ENCODE assay signal across 11 cellular contexts in genomic region chr19:7941895-7942596, GRCh38. TPM values are rescaled to one million over a fixed set of nuclear protein-coding genes. Genes with fewer than 3 reads are reported as not detected.
DNase-seq lines count a peak whose midpoint lies in the region; ATAC-seq and TF ChIP-seq lines count a peak whose summit lies in the region.
"Had no signal": no experiment of that assay in that cellular context is flagged by ENCODE, and none has a peak within 500 bp of the region (broad histone marks: within the 10 kb centered on the region; RNA-seq: fewer than 3 reads in every experiment).

No MANE protein-coding gene starts in this region.

- peaks cover 4 to 49% (median 24%) of the 10 kb centered on the region in 4 donors for H3K4me1 Mint-ChIP-seq in CD4-positive, CD25-positive, alpha-beta regulatory T cell
- H3K4me1 Mint-ChIP-seq in IgD-negative memory B cell, result peaks cover 8 to 18% (median 15%) of the 10 kb centered on the region in 3 donors
- H3K4me1 Mint-ChIP-seq in natural killer cell treated with Interleukin-12 subunit alpha and Interleukin-12 subunit beta and Interleukin-15 and Interleukin-18, amount 100 ng/mL, for 72 hours (ENCODE audit: low read depth in 2 of 2), result peaks cover 23 to 25% of the 10 kb centered on the region in 2 donors

- DNase-seq in CD4-positive, CD25-positive, alpha-beta regulatory T cell, result no peak
- no peak for DNase-seq in breast epithelium (ENCODE audit: low spot score in 2 of 2)
- no peak for DNase-seq in natural killer cell treated with Interleukin-12 subunit alpha and Interleukin-12 subunit beta and Interleukin-15 and Interleukin-18, amount 100 ng/mL, for 72 hours (ENCODE audit: low spot score)
- DNase-seq in KG1 (lab: John Stamatoyannopoulos, UW), result no peak
- DNase-seq in Peyer's patch, result no peak
- no peak for DNase-seq in SIG-M5 treated with dmso at 0.1 percent for 504 hours (lab: John Stamatoyannopoulos, UW; ENCODE audit: unreplicated experiment)
- DNase-seq in left lobe of liver (ENCODE audit: low spot score), result no peak
- DNase-seq: HCEC 1CT, MV-4-11 had no signal

- peaks cover 18% of the 10 kb centered on the region for H3K4me1 ChIP-seq in CD4-positive, CD25-positive, alpha-beta regulatory T cell (ENCODE audit: control insufficient read depth, insufficient read depth, low read length, poor library complexity, severe bottlenecking)
- H3K4me1 ChIP-seq in breast epithelium (peaks cover 0 to 6% of the 10 kb centered on the region in 2 donors), Peyer's patch (peaks cover 0 to 14% (median 5%) of the 10 kb centered on the region in 4 donors)

- peaks cover 4% of the 10 kb centered on the region for H3K27me3 Mint-ChIP-seq in CD4-positive, CD25-positive, alpha-beta regulatory T cell
- no peaks in the 10 kb centered on the region for H3K27me3 Mint-ChIP-seq in IgD-negative memory B cell
- H3K27me3 Mint-ChIP-seq in natural killer cell treated with Interleukin-12 subunit alpha and Interleukin-12 subunit beta and Interleukin-15 and Interleukin-18, amount 100 ng/mL, for 72 hours, result no peaks in the 10 kb centered on the region

- H3K27me3 ChIP-seq in CD4-positive, CD25-positive, alpha-beta regulatory T cell (ENCODE audit: control insufficient read depth, insufficient read depth, low read length), result no peaks in the 10 kb centered on the region
- no peaks in the 10 kb centered on the region for H3K27me3 ChIP-seq in breast epithelium
- H3K27me3 ChIP-seq in Peyer's patch, result no peaks in the 10 kb centered on the region
- H3K27me3 ChIP-seq: left lung had no signal

- H3K9me3 Mint-ChIP-seq in CD4-positive, CD25-positive, alpha-beta regulatory T cell, result no peaks in the 10 kb centered on the region
- no peaks in the 10 kb centered on the region for H3K9me3 Mint-ChIP-seq in IgD-negative memory B cell
- H3K9me3 Mint-ChIP-seq in natural killer cell treated with Interleukin-12 subunit alpha and Interleukin-12 subunit beta and Interleukin-15 and Interleukin-18, amount 100 ng/mL, for 72 hours, result no peaks in the 10 kb centered on the region

- H3K9me3 ChIP-seq in CD4-positive, CD25-positive, alpha-beta regulatory T cell (ENCODE audit: control insufficient read depth in 2 of 2, low read length in 2 of 2), result no peaks in the 10 kb centered on the region
- H3K9me3 ChIP-seq in breast epithelium (no peaks in the 10 kb centered on the region), Peyer's patch (peaks cover 0 to 3% (median 0%) of the 10 kb centered on the region in 4 donors)
- H3K9me3 ChIP-seq: left lung had no signal

- H3K4me3 ChIP-seq in CD4-positive, CD25-positive, alpha-beta regulatory T cell (ENCODE audit: low read depth, low read length), result peak overlapping the region; percentile 78
- H3K4me3 ChIP-seq in breast epithelium, result peak overlapping the region in 2 of 3 donors; percentile 75 to 86
- peak overlapping the region in 2 of 4 donors; percentile 61 to 92 for H3K4me3 ChIP-seq in Peyer's patch

- H3K36me3 ChIP-seq in CD4-positive, CD25-positive, alpha-beta regulatory T cell (ENCODE audit: control insufficient read depth, insufficient read depth, low read length), result peaks cover 22% of the 10 kb centered on the region
- H3K36me3 ChIP-seq in breast epithelium (no peaks in the 10 kb centered on the region), Peyer's patch (peaks cover 0 to 36% (median 0%) of the 10 kb centered on the region in 3 donors)

- peak overlapping the region in 1 of 3 donors; percentile 46 for H3K27ac Mint-ChIP-seq in CD4-positive, CD25-positive, alpha-beta regulatory T cell
- peak overlapping the region in 2 of 3 donors; percentile 36 to 39 for H3K27ac Mint-ChIP-seq in IgD-negative memory B cell
- H3K27ac Mint-ChIP-seq in natural killer cell treated with Interleukin-12 subunit alpha and Interleukin-12 subunit beta and Interleukin-15 and Interleukin-18, amount 100 ng/mL, for 72 hours, result peak overlapping the region in 1 of 2 donors; percentile 92

- intact Hi-C loops in breast epithelium (cut with DNase I; ENCODE audit: low total_unique reads), result no loop called here

- H3K4me3 Mint-ChIP-seq in CD4-positive, CD25-positive, alpha-beta regulatory T cell, result peak overlapping the region; percentile 76 to 96 (median 88)
- H3K4me3 Mint-ChIP-seq in IgD-negative memory B cell, result peak overlapping the region in 3 of 4 donors; percentile 64 to 87 (median 83)
- peak overlapping the region; percentile 97 for H3K4me3 Mint-ChIP-seq in natural killer cell treated with Interleukin-12 subunit alpha and Interleukin-12 subunit beta and Interleukin-15 and Interleukin-18, amount 100 ng/mL, for 72 hours

- TF ChIP-seq POLR2A in breast epithelium (IDR thresholded peaks at IDR 0.05), result no peak
- TF ChIP-seq POLR2A in Peyer's patch (IDR thresholded peaks at IDR 0.05), result no peak

- TF ChIP-seq CTCF in breast epithelium (IDR thresholded peaks at IDR 0.05) (no peak), Peyer's patch (IDR thresholded peaks at IDR 0.05) (no peak)

- no peak for ATAC-seq in CD4-positive, CD25-positive, alpha-beta regulatory T cell (ENCODE audit: low read depth in 2 of 2)
- ATAC-seq in natural killer cell treated with Interleukin-12 subunit alpha and Interleukin-12 subunit beta and Interleukin-15 and Interleukin-18, amount 100 ng/mL, for 72 hours, result no peak
- ATAC-seq in left lobe of liver, result no peak
- ATAC-seq: left lung had no signal

- peaks cover 5% of the 10 kb centered on the region for H3K36me3 Mint-ChIP-seq in CD4-positive, CD25-positive, alpha-beta regulatory T cell
- H3K36me3 Mint-ChIP-seq in IgD-negative memory B cell, result peaks cover 2% of the 10 kb centered on the region
- H3K36me3 Mint-ChIP-seq in natural killer cell treated with Interleukin-12 subunit alpha and Interleukin-12 subunit beta and Interleukin-15 and Interleukin-18, amount 100 ng/mL, for 72 hours, result peaks cover 6% of the 10 kb centered on the region

- H3K27ac ChIP-seq in CD4-positive, CD25-positive, alpha-beta regulatory T cell (ENCODE audit: insufficient read depth, low read length, poor library complexity, severe bottlenecking), result peak overlapping the region; percentile 96
- no peak overlapping the region for H3K27ac ChIP-seq in breast epithelium
- no peak overlapping the region for H3K27ac ChIP-seq in Peyer's patch

RNA-seq across cellular contexts. Expression of gene TIMM44, which starts 1.4 kb away (rescaled TPM):
- 72.5 TPM for total RNA-seq in CD4-positive, CD25-positive, alpha-beta regulatory T cell
- polyA plus RNA-seq in CD4-positive, CD25-positive, alpha-beta regulatory T cell, result 10 to 100 TPM; 14.0 to 16.5 (median 15.0) TPM
- 16.1 TPM for polyA plus RNA-seq in IgD-negative memory B cell
- total RNA-seq in breast epithelium (10 to 100 TPM; 29.3 to 59.6 (median 57.8) TPM), Peyer's patch (100 to 1,000 TPM in 1 of 4 donors, 10 to 100 TPM in 3; 55.5 to 211 (median 80.7) TPM), left lobe of liver (33.5 TPM)
- total RNA-seq in natural killer cell treated with Interleukin-12 subunit alpha and Interleukin-12 subunit beta and Interleukin-15 and Interleukin-18, amount 100 ng/mL, for 72 hours, result 100 to 1,000 TPM in 1 of 2 donors, 10 to 100 TPM in 1; 76.0 to 126 TPM

RNA-seq across cellular contexts. Expression of gene CTXN1, which starts 16.1 kb away (rescaled TPM):
- not detected for total RNA-seq in CD4-positive, CD25-positive, alpha-beta regulatory T cell
- not detected for polyA plus RNA-seq in CD4-positive, CD25-positive, alpha-beta regulatory T cell
- polyA plus RNA-seq in IgD-negative memory B cell, result not detected
- total RNA-seq in breast epithelium (1 to 10 TPM in 2 of 3 donors, under 1 TPM in 1; 0.32 to 9.5 (median 5.6) TPM), Peyer's patch (1 to 10 TPM in 3 of 4 donors, not detected in 1; 1.6 to 2.5 (median 2.4) TPM), left lobe of liver (not detected)
- under 1 TPM in 1 of 2 donors, not detected in 1; 0.33 TPM for total RNA-seq in natural killer cell treated with Interleukin-12 subunit alpha and Interleukin-12 subunit beta and Interleukin-15 and Interleukin-18, amount 100 ng/mL, for 72 hours

RNA-seq across cellular contexts. Expression of gene SNAPC2, which starts 21.9 kb away (rescaled TPM):
- total RNA-seq in CD4-positive, CD25-positive, alpha-beta regulatory T cell, result 12.1 TPM
- 10 to 100 TPM; 14.3 to 22.1 (median 17.2) TPM for polyA plus RNA-seq in CD4-positive, CD25-positive, alpha-beta regulatory T cell
- 19.0 TPM for polyA plus RNA-seq in IgD-negative memory B cell
- total RNA-seq in breast epithelium, result 10 to 100 TPM; 13.8 to 14.8 (median 13.8) TPM
- total RNA-seq in natural killer cell treated with Interleukin-12 subunit alpha and Interleukin-12 subunit beta and Interleukin-15 and Interleukin-18, amount 100 ng/mL, for 72 hours, result 10 to 100 TPM; 25.4 to 48.6 TPM
- 10 to 100 TPM in 2 of 4 donors, 1 to 10 TPM in 2; 7.4 to 12.9 (median 9.4) TPM for total RNA-seq in Peyer's patch
- 4.1 TPM for total RNA-seq in left lobe of liver

RNA-seq across cellular contexts. Expression of gene TGFBR3L, which starts 27.4 kb away (rescaled TPM):
- 1.1 TPM for total RNA-seq in CD4-positive, CD25-positive, alpha-beta regulatory T cell
- not detected for polyA plus RNA-seq in CD4-positive, CD25-positive, alpha-beta regulatory T cell
- not detected for polyA plus RNA-seq in IgD-negative memory B cell
- total RNA-seq in breast epithelium, result 1 to 10 TPM in 1 of 3 donors, not detected in 2; 2.3 TPM
- total RNA-seq in natural killer cell treated with Interleukin-12 subunit alpha and Interleukin-12 subunit beta and Interleukin-15 and Interleukin-18, amount 100 ng/mL, for 72 hours, result 1 to 10 TPM; 4.7 to 5.6 TPM
- total RNA-seq in Peyer's patch, result not detected
- 3.4 TPM for total RNA-seq in left lobe of liver

RNA-seq across cellular contexts. Expression of gene MAP2K7, which starts 38.4 kb away (rescaled TPM):
- 93.4 TPM for total RNA-seq in CD4-positive, CD25-positive, alpha-beta regulatory T cell
- polyA plus RNA-seq in CD4-positive, CD25-positive, alpha-beta regulatory T cell, result 1 to 10 TPM; 1.7 to 3.7 (median 2.6) TPM
- polyA plus RNA-seq in IgD-negative memory B cell, result 2.4 TPM
- total RNA-seq in breast epithelium (10 to 100 TPM; 13.3 to 17.1 (median 13.8) TPM), Peyer's patch (10 to 100 TPM; 16.6 to 39.3 (median 35.0) TPM), left lobe of liver (20.8 TPM)
- 10 to 100 TPM; 45.2 to 47.1 TPM for total RNA-seq in natural killer cell treated with Interleukin-12 subunit alpha and Interleukin-12 subunit beta and Interleukin-15 and Interleukin-18, amount 100 ng/mL, for 72 hours
